14 cellular contexts compared by ENCODE assay signal in genomic region chr18:46332286-46332801, GRCh38.
DNase-seq lines count a peak whose midpoint lies in the region; ATAC-seq and TF ChIP-seq lines count a peak whose summit lies in the region.
"Had no signal": no experiment of that assay in that cellular context is flagged by ENCODE, and none has a peak within 500 bp of the region (broad histone marks: within the 10 kb centered on the region; RNA-seq: fewer than 3 reads in every experiment).

No MANE protein-coding gene starts in this region.

- ATAC-seq in WTC11: no peak
- ATAC-seq in natural killer cell treated with Interleukin-12 subunit alpha and Interleukin-12 subunit beta and Interleukin-15 and Interleukin-18, amount 100 ng/mL, for 72 hours: no peak
- ATAC-seq in naive thymus-derived CD4-positive, alpha-beta T cell: no peak

- POLR2A ChIA-PET in WTC11 (lab: Charles Lee): interaction anchor here (1.1 kb wide), 1 partner anchor 8 kb away, joined by 3 read pairs; no protein-coding TSS in a partner anchor
- POLR2A ChIA-PET in naive thymus-derived CD4-positive, alpha-beta T cell (lab: Charles Lee): no interaction called here

- no peaks in the 10 kb centered on the region for H3K79me2 ChIP-seq in smooth muscle cell (ENCODE audit: low read depth)

- no peaks in the 10 kb centered on the region for H3K9me3 ChIP-seq in naive thymus-derived CD4-positive, alpha-beta T cell (ENCODE audit: control insufficient read depth in 2 of 3, low read length in 3 of 3)
- H3K9me3 ChIP-seq in smooth muscle cell (replicated peaks; ENCODE audit: low read depth): no peaks in the 10 kb centered on the region

- peaks cover 21% of the 10 kb centered on the region for H3K4me1 Mint-ChIP-seq in activated naive CD4-positive, alpha-beta T cell treated with anti-CD3 and anti-CD28 coated beads, Interleukin-2, amount 50 U/mL, for 24 hours
- H3K4me1 Mint-ChIP-seq in WTC11: peaks cover 30% of the 10 kb centered on the region
- peaks cover 38 to 46% of the 10 kb centered on the region in 2 donors for H3K4me1 Mint-ChIP-seq in natural killer cell treated with Interleukin-12 subunit alpha and Interleukin-12 subunit beta and Interleukin-15 and Interleukin-18, amount 100 ng/mL, for 72 hours (ENCODE audit: low read depth in 2 of 2)
- peaks cover 14 to 42% (median 25%) of the 10 kb centered on the region in 7 donors for H3K4me1 Mint-ChIP-seq in naive thymus-derived CD4-positive, alpha-beta T cell
- peaks cover 21% of the 10 kb centered on the region for H3K4me1 Mint-ChIP-seq in activated naive CD8-positive, alpha-beta T cell treated with anti-CD3 and anti-CD28 coated beads for 36 hours

- no peak overlapping the region for H2AFZ ChIP-seq in smooth muscle cell (ENCODE audit: low read depth)

- H3K4me3 Mint-ChIP-seq in activated naive CD4-positive, alpha-beta T cell treated with anti-CD3 and anti-CD28 coated beads, Interleukin-2, amount 50 U/mL, for 24 hours: peak overlapping the region; percentile 7
- 0 out of 2 replicates have a peak overlapping the region, but pooled peaks have one; percentile 72 for H3K4me3 Mint-ChIP-seq in WTC11
- H3K4me3 Mint-ChIP-seq in natural killer cell treated with Interleukin-12 subunit alpha and Interleukin-12 subunit beta and Interleukin-15 and Interleukin-18, amount 100 ng/mL, for 72 hours: peak overlapping the region; percentile 30
- peak overlapping the region in 3 of 10 donors; percentile 12 to 91 (median 51) for H3K4me3 Mint-ChIP-seq in naive thymus-derived CD4-positive, alpha-beta T cell
- H3K4me3 Mint-ChIP-seq in activated naive CD8-positive, alpha-beta T cell treated with anti-CD3 and anti-CD28 coated beads for 36 hours: no peak overlapping the region

- DNase-seq in activated naive CD4-positive, alpha-beta T cell treated with anti-CD3 and anti-CD28 coated beads, Interleukin-2, amount 50 U/mL, for 16 hours: no peak
- DNase-seq in WTC11 (ENCODE audit: low spot score) (no peak), NCI-H1417 treated with DMSO at 0.1 percent for 48 hours (lab: John Stamatoyannopoulos, UW) (no peak), smooth muscle cell (lab: John Stamatoyannopoulos, UW; ENCODE audit: unreplicated experiment) (no peak)
- DNase-seq in natural killer cell treated with Interleukin-12 subunit alpha and Interleukin-12 subunit beta and Interleukin-15 and Interleukin-18, amount 100 ng/mL, for 72 hours (ENCODE audit: low spot score): no peak
- no peak for DNase-seq in naive thymus-derived CD4-positive, alpha-beta T cell
- DNase-seq in activated naive CD8-positive, alpha-beta T cell treated with anti-CD3 and anti-CD28 coated beads for 36 hours: no peak
- DNase-seq: DMS79, NCI-H2081 treated with DMSO at 0.1 percent for 48 hours, NCI-H226 had no signal

- no peaks in the 10 kb centered on the region for H3K9me3 Mint-ChIP-seq in activated naive CD4-positive, alpha-beta T cell treated with anti-CD3 and anti-CD28 coated beads, Interleukin-2, amount 50 U/mL, for 24 hours
- no peaks in the 10 kb centered on the region for H3K9me3 Mint-ChIP-seq in WTC11
- no peaks in the 10 kb centered on the region for H3K9me3 Mint-ChIP-seq in natural killer cell treated with Interleukin-12 subunit alpha and Interleukin-12 subunit beta and Interleukin-15 and Interleukin-18, amount 100 ng/mL, for 72 hours
- H3K9me3 Mint-ChIP-seq in naive thymus-derived CD4-positive, alpha-beta T cell: peaks cover 0 to 4% (median 0%) of the 10 kb centered on the region in 11 donors
- H3K9me3 Mint-ChIP-seq in activated naive CD8-positive, alpha-beta T cell treated with anti-CD3 and anti-CD28 coated beads for 36 hours: no peaks in the 10 kb centered on the region
- H3K9me3 Mint-ChIP-seq: IgD-negative memory B cell had no signal

- no peak overlapping the region for H3K9ac ChIP-seq in smooth muscle cell (ENCODE audit: low read depth)

- no peaks in the 10 kb centered on the region for H3K36me3 Mint-ChIP-seq in activated naive CD4-positive, alpha-beta T cell treated with anti-CD3 and anti-CD28 coated beads, Interleukin-2, amount 50 U/mL, for 24 hours
- H3K36me3 Mint-ChIP-seq in WTC11: no peaks in the 10 kb centered on the region
- no peaks in the 10 kb centered on the region for H3K36me3 Mint-ChIP-seq in natural killer cell treated with Interleukin-12 subunit alpha and Interleukin-12 subunit beta and Interleukin-15 and Interleukin-18, amount 100 ng/mL, for 72 hours
- H3K36me3 Mint-ChIP-seq in naive thymus-derived CD4-positive, alpha-beta T cell: peaks cover 0 to 4% (median 0%) of the 10 kb centered on the region in 5 donors
- peaks cover 4% of the 10 kb centered on the region for H3K36me3 Mint-ChIP-seq in activated naive CD8-positive, alpha-beta T cell treated with anti-CD3 and anti-CD28 coated beads for 36 hours
- H3K36me3 Mint-ChIP-seq: IgD-negative memory B cell had no signal

- TF ChIP-seq CTCF in WTC11 (IDR thresholded peaks at IDR 0.05) (no peak), smooth muscle cell (IDR thresholded peaks at IDR 0.05; ENCODE audit: borderline replicate concordance, insufficient read depth, poor library complexity, severe bottlenecking) (no peak)

- H3K36me3 ChIP-seq in naive thymus-derived CD4-positive, alpha-beta T cell (ENCODE audit: control insufficient read depth in 2 of 3, insufficient read depth in 3 of 3, low read length in 3 of 3): no peaks in the 10 kb centered on the region
- no peaks in the 10 kb centered on the region for H3K36me3 ChIP-seq in smooth muscle cell (ENCODE audit: low read depth)

- no peaks in the 10 kb centered on the region for H4K20me1 ChIP-seq in smooth muscle cell (ENCODE audit: low read depth)

- no peak overlapping the region for H3K4me2 ChIP-seq in smooth muscle cell

- no peaks in the 10 kb centered on the region for H3F3A ChIP-seq in smooth muscle cell (ENCODE audit: low read depth)

- intact Hi-C loops in naive thymus-derived CD4-positive, alpha-beta T cell (cut with micrococcal nuclease): no loop called here

- 94% methylated on average over 6 of the region's 6 CpGs for WGBS in smooth muscle cell (ENCODE audit: low lambda C conversion rate)

- no peak overlapping the region for H3K27ac Mint-ChIP-seq in activated naive CD4-positive, alpha-beta T cell treated with anti-CD3 and anti-CD28 coated beads, Interleukin-2, amount 50 U/mL, for 24 hours
- no peak overlapping the region for H3K27ac Mint-ChIP-seq in WTC11
- H3K27ac Mint-ChIP-seq in natural killer cell treated with Interleukin-12 subunit alpha and Interleukin-12 subunit beta and Interleukin-15 and Interleukin-18, amount 100 ng/mL, for 72 hours: peak overlapping the region in 1 of 2 donors; percentile 61
- H3K27ac Mint-ChIP-seq in naive thymus-derived CD4-positive, alpha-beta T cell: no peak overlapping the region
- no peak overlapping the region for H3K27ac Mint-ChIP-seq in activated naive CD8-positive, alpha-beta T cell treated with anti-CD3 and anti-CD28 coated beads for 36 hours
- H3K27ac Mint-ChIP-seq: CD14-positive monocyte, IgD-negative memory B cell had no signal

- H3K27ac ChIP-seq in naive thymus-derived CD4-positive, alpha-beta T cell (ENCODE audit: low read depth, low read length): no peak overlapping the region
- H3K27ac ChIP-seq in smooth muscle cell (ENCODE audit: low read depth): no peak overlapping the region
- H3K27ac ChIP-seq: SK-N-MC had no signal

- CTCF ChIA-PET in WTC11 (lab: Charles Lee): interaction anchor here (0.7 to 1.8 kb wide), 4 partner anchors 37 to 61 kb away, joined by 3 to 15 read pairs (median 4); no protein-coding TSS in a partner anchor
- CTCF ChIA-PET in naive thymus-derived CD4-positive, alpha-beta T cell (lab: Charles Lee): no interaction called here

- peaks cover 0 to 4% of the 10 kb centered on the region in 2 donors for H3K27me3 ChIP-seq in naive thymus-derived CD4-positive, alpha-beta T cell (ENCODE audit: control insufficient read depth in 2 of 2, insufficient read depth in 2 of 2, low read length in 2 of 2)
- peaks cover 43% of the 10 kb centered on the region for H3K27me3 ChIP-seq in smooth muscle cell (ENCODE audit: low read depth)

- H3K4me3 ChIP-seq in naive thymus-derived CD4-positive, alpha-beta T cell (ENCODE audit: low read length): no peak overlapping the region
- no peak overlapping the region for H3K4me3 ChIP-seq in smooth muscle cell

- H3K4me1 ChIP-seq in naive thymus-derived CD4-positive, alpha-beta T cell (ENCODE audit: control insufficient read depth in 2 of 2, insufficient read depth in 2 of 2, low read length in 2 of 2): peaks cover 0 to 4% of the 10 kb centered on the region in 2 donors
- H3K4me1 ChIP-seq in smooth muscle cell (ENCODE audit: low read depth): peaks cover 24% of the 10 kb centered on the region

- peaks cover 25% of the 10 kb centered on the region for H3K27me3 Mint-ChIP-seq in activated naive CD4-positive, alpha-beta T cell treated with anti-CD3 and anti-CD28 coated beads, Interleukin-2, amount 50 U/mL, for 24 hours
- H3K27me3 Mint-ChIP-seq in WTC11 (ENCODE audit: low read depth): peaks cover 23% of the 10 kb centered on the region
- H3K27me3 Mint-ChIP-seq in natural killer cell treated with Interleukin-12 subunit alpha and Interleukin-12 subunit beta and Interleukin-15 and Interleukin-18, amount 100 ng/mL, for 72 hours: peaks cover 0 to 5% of the 10 kb centered on the region in 2 donors
- H3K27me3 Mint-ChIP-seq in naive thymus-derived CD4-positive, alpha-beta T cell: peaks cover 38 to 73% (median 44%) of the 10 kb centered on the region in 5 donors
- H3K27me3 Mint-ChIP-seq in activated naive CD8-positive, alpha-beta T cell treated with anti-CD3 and anti-CD28 coated beads for 36 hours: peaks cover 55% of the 10 kb centered on the region

TF ChIP-seq in WTC11, 78 proteins besides CTCF, POLR2A, EP300 and RAD21 (continues in another document):
- no peak for TF ChIP-seq NR1H2 (CRISPR knock-in tag; IDR thresholded peaks at IDR 0.05)
- no peak for TF ChIP-seq IRF2 (CRISPR knock-in tag; IDR thresholded peaks at IDR 0.05; ENCODE audit: borderline replicate concordance, low read depth)
- no peak for TF ChIP-seq E2F1 (CRISPR knock-in tag; IDR thresholded peaks at IDR 0.05)
- no peak for TF ChIP-seq ELF4 (CRISPR knock-in tag; IDR thresholded peaks at IDR 0.05; ENCODE audit: low read depth)
